Comparison of ENCODE assay signal across 1 cellular context in genomic region chr5:116892993-116893392, GRCh38.
TF ChIP-seq lines count a peak whose summit lies in the region.

No MANE protein-coding gene starts in this region.

TF ChIP-seq in GM23338, 12 proteins besides CTCF, POLR2A, EP300 and RAD21 (continued from another document):
- TF ChIP-seq, protein P1, sequence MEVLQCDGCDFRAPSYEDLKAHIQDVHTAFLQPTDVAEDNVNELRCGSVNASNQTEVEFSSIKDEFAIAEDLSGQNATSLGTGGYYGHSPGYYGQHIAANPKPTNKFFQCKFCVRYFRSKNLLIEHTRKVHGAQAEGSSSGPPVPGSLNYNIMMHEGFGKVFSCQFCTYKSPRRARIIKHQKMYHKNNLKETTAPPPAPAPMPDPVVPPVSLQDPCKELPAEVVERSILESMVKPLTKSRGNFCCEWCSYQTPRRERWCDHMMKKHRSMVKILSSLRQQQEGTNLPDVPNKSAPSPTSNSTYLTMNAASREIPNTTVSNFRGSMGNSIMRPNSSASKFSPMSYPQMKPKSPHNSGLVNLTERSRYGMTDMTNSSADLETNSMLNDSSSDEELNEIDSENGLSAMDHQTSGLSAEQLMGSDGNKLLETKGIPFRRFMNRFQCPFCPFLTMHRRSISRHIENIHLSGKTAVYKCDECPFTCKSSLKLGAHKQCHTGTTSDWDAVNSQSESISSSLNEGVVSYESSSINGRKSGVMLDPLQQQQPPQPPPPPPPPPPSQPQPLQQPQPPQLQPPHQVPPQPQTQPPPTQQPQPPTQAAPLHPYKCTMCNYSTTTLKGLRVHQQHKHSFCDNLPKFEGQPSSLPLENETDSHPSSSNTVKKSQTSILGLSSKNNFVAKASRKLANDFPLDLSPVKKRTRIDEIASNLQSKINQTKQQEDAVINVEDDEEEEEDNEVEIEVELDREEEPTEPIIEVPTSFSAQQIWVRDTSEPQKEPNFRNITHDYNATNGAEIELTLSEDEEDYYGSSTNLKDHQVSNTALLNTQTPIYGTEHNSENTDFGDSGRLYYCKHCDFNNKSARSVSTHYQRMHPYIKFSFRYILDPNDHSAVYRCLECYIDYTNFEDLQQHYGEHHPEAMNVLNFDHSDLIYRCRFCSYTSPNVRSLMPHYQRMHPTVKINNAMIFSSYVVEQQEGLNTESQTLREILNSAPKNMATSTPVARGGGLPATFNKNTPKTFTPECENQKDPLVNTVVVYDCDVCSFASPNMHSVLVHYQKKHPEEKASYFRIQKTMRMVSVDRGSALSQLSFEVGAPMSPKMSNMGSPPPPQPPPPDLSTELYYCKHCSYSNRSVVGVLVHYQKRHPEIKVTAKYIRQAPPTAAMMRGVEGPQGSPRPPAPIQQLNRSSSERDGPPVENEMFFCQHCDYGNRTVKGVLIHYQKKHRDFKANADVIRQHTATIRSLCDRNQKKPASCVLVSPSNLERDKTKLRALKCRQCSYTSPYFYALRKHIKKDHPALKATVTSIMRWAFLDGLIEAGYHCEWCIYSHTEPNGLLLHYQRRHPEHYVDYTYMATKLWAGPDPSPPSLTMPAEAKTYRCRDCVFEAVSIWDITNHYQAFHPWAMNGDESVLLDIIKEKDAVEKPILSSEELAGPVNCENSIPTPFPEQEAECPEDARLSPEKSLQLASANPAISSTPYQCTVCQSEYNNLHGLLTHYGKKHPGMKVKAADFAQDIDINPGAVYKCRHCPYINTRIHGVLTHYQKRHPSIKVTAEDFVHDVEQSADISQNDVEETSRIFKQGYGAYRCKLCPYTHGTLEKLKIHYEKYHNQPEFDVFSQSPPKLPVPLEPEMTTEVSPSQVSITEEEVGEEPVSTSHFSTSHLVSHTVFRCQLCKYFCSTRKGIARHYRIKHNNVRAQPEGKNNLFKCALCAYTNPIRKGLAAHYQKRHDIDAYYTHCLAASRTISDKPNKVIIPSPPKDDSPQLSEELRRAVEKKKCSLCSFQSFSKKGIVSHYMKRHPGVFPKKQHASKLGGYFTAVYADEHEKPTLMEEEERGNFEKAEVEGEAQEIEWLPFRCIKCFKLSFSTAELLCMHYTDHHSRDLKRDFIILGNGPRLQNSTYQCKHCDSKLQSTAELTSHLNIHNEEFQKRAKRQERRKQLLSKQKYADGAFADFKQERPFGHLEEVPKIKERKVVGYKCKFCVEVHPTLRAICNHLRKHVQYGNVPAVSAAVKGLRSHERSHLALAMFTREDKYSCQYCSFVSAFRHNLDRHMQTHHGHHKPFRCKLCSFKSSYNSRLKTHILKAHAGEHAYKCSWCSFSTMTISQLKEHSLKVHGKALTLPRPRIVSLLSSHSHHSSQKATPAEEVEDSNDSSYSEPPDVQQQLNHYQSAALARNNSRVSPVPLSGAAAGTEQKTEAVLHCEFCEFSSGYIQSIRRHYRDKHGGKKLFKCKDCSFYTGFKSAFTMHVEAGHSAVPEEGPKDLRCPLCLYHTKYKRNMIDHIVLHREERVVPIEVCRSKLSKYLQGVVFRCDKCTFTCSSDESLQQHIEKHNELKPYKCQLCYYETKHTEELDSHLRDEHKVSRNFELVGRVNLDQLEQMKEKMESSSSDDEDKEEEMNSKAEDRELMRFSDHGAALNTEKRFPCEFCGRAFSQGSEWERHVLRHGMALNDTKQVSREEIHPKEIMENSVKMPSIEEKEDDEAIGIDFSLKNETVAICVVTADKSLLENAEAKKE (CRISPR knock-in tag; IDR thresholded peaks at IDR 0.05): no peak
- TF ChIP-seq, protein P2, sequence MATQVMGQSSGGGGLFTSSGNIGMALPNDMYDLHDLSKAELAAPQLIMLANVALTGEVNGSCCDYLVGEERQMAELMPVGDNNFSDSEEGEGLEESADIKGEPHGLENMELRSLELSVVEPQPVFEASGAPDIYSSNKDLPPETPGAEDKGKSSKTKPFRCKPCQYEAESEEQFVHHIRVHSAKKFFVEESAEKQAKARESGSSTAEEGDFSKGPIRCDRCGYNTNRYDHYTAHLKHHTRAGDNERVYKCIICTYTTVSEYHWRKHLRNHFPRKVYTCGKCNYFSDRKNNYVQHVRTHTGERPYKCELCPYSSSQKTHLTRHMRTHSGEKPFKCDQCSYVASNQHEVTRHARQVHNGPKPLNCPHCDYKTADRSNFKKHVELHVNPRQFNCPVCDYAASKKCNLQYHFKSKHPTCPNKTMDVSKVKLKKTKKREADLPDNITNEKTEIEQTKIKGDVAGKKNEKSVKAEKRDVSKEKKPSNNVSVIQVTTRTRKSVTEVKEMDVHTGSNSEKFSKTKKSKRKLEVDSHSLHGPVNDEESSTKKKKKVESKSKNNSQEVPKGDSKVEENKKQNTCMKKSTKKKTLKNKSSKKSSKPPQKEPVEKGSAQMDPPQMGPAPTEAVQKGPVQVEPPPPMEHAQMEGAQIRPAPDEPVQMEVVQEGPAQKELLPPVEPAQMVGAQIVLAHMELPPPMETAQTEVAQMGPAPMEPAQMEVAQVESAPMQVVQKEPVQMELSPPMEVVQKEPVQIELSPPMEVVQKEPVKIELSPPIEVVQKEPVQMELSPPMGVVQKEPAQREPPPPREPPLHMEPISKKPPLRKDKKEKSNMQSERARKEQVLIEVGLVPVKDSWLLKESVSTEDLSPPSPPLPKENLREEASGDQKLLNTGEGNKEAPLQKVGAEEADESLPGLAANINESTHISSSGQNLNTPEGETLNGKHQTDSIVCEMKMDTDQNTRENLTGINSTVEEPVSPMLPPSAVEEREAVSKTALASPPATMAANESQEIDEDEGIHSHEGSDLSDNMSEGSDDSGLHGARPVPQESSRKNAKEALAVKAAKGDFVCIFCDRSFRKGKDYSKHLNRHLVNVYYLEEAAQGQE (IDR thresholded peaks at IDR 0.05; ENCODE audit: unreplicated experiment): no peak
- TF ChIP-seq NANOG (IDR thresholded peaks at IDR 0.05; ENCODE audit: borderline replicate concordance) (no peak), EZH2 (IDR thresholded peaks at IDR 0.05; ENCODE audit: low read depth, unreplicated experiment) (no peak), POLR2AphosphoS5 (IDR thresholded peaks at IDR 0.05; ENCODE audit: low read depth) (no peak), CREB1 (CRISPR knock-in tag; IDR thresholded peaks at IDR 0.05; ENCODE audit: low read depth) (no peak), STAT1 (IDR thresholded peaks at IDR 0.05; ENCODE audit: unreplicated experiment) (no peak)
